In the genomic region with DNA sequence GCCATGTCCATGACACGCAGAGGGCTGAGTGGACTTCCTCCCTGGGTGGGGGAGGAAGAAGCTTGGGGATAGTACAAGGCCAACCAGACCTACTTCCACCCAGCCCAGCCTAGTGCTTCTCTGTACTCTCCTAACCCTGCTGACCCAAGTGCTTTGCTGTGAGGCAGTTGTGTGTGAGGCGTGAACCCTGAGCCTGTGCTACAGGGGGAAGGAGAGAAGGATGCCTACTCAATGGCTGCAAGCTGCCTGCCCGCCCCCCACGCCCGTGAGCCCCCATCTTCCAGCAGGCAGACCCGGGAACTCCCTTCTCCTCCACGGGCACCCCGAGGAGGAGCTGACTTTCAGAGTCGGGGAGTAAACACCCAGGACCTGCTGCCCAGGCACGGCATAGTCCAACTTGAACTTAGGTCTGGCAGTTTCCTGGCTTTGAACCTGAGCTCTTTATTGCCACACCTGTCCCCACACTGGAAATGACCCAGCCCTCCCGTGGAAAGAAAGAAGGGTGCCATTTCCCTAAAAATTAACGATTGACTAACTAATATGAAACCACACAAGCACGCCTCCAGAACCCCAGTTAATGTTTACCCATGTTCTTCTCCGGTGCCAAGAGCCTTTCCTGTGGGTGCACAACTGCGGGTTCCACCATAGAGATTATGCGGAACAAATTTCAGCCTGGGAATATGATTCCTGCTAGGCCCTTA, we compare ENCODE assay signal across 13 cellular contexts. TPM values are rescaled to one million over a fixed set of nuclear protein-coding genes. Genes with fewer than 3 reads are reported as not detected.
DNase-seq lines count a peak whose midpoint lies in the region; ATAC-seq and TF ChIP-seq lines count a peak whose summit lies in the region.
"Had no signal": no experiment of that assay in that cellular context is flagged by ENCODE, and none has a peak within 500 bp of the region (broad histone marks: within the 10 kb centered on the region; RNA-seq: fewer than 3 reads in every experiment).

No MANE protein-coding gene starts in this region.

- no peaks in the 10 kb centered on the region for H3K9me3 ChIP-seq in Panc1 (ENCODE audit: control insufficient read depth, insufficient read depth, low read depth, low read length)
- H3K9me3 ChIP-seq in CD4-positive, alpha-beta memory T cell (ENCODE audit: control insufficient read depth in 1 of 2, low read length in 2 of 2), result no peaks in the 10 kb centered on the region

- POLR2A ChIA-PET in Panc1 (lab: Charles Lee), result no interaction called here
- POLR2A ChIA-PET in CD4-positive, alpha-beta memory T cell (lab: Charles Lee; ENCODE audit: partially characterized antibody), result no interaction called here

- intact Hi-C loops in CD14-positive monocyte (cut with micrococcal nuclease), result loop anchor here in 1 of 2 donors (5.0 kb wide), 1 partner anchor 65 kb away; a partner anchor contains a TSS
- intact Hi-C loops in Panc1 (cut with micrococcal nuclease; ENCODE audit: unreplicated experiment), result no loop called here
- intact Hi-C loops in CD4-positive, alpha-beta memory T cell (cut with micrococcal nuclease), result no loop called here

- ATAC-seq in Panc1 (0 out of 2 replicates have a peak, but pooled peaks have one; percentile 28), HG03175 (IDR thresholded peaks at IDR 0.05; ENCODE audit: unreplicated experiment) (no peak)
- ATAC-seq: activated CD4-positive, alpha-beta T cell treated with anti-CD3 and anti-CD28 coated beads for 36 hours; stimulated activated memory B cell treated with anti-CD40 and anti-IgM and Interleukin-4, amounts not matched to agents 10 μg/mL and 1 μg/mL and 100 μg/mL, for 72 hours had no signal

- no TSS peak for BruUV-seq in Panc1 (replicated peaks; lab: Mats Ljungman, UMichigan)

- no peaks in the 10 kb centered on the region for H3K27me3 ChIP-seq in Panc1 (ENCODE audit: control insufficient read depth, insufficient read depth, low read length)
- H3K27me3 ChIP-seq in rectal smooth muscle tissue (ENCODE audit: control insufficient read depth, insufficient read depth, low read length), result no peaks in the 10 kb centered on the region
- no peaks in the 10 kb centered on the region for H3K27me3 ChIP-seq in CD4-positive, alpha-beta memory T cell (ENCODE audit: insufficient read depth, low read length)

- H3K36me3 Mint-ChIP-seq in CD14-positive monocyte, result peaks cover 29 to 61% of the 10 kb centered on the region in 2 donors
- H3K36me3 Mint-ChIP-seq in CD4-positive, alpha-beta memory T cell, result no peaks in the 10 kb centered on the region
- H3K36me3 Mint-ChIP-seq: CD4-positive, CD25-positive, alpha-beta regulatory T cell had no signal

- in situ Hi-C loops in Panc1 (cut with HindIII; ENCODE audit: low pct_unique_long_range_greater_than_20kb, low sequenced_read_pairs), result no loop called here

- H3K4me1 ChIP-seq in Panc1 (ENCODE audit: control insufficient read depth, insufficient read depth, low read length) (peaks cover 30% of the 10 kb centered on the region), rectal smooth muscle tissue (ENCODE audit: control insufficient read depth, insufficient read depth, low read length) (peaks cover 42% of the 10 kb centered on the region)
- H3K4me1 ChIP-seq in CD4-positive, alpha-beta memory T cell (ENCODE audit: insufficient read depth, low read length), result peaks cover 4% of the 10 kb centered on the region

- H3K9ac ChIP-seq in rectal smooth muscle tissue (ENCODE audit: low read length), result no peak overlapping the region

- DNase-seq in CD14-positive monocyte (ENCODE audit: low spot score), result peak; percentile 66
- DNase-seq in Panc1 (ENCODE audit: low read depth, low spot score), result no peak
- DNase-seq in iPS-NIHi11 (ENCODE audit: low spot score), result peak; percentile 2
- no peak for DNase-seq in CD4-positive, alpha-beta memory T cell
- no peak for DNase-seq in effector CD4-positive, alpha-beta T cell
- DNase-seq in NCI-H748 (lab: John Stamatoyannopoulos, UW; ENCODE audit: unreplicated experiment), result no peak
- DNase-seq: activated CD4-positive, alpha-beta T cell treated with anti-CD3 and anti-CD28 coated beads for 36 hours; CD4-positive, CD25-positive, alpha-beta regulatory T cell; islet precursor cell; NCI-H1092 treated with DMSO at 0.1 percent for 48 hours had no signal

- H3K4me3 ChIP-seq in Panc1 (ENCODE audit: low read depth in 2 of 2, low read length in 2 of 2), result no peak overlapping the region
- peak overlapping the region; percentile 22 for H3K4me3 ChIP-seq in rectal smooth muscle tissue (ENCODE audit: low read length)
- no peak overlapping the region for H3K4me3 ChIP-seq in CD4-positive, alpha-beta memory T cell (ENCODE audit: low read length in 2 of 2)

- no peak for TF ChIP-seq CTCF in CD14-positive monocyte (IDR thresholded peaks at IDR 0.05)
- no peak for TF ChIP-seq CTCF in Panc1 (IDR thresholded peaks at IDR 0.05)

- peak overlapping the region; percentile 20 to 72 for H3K4me3 Mint-ChIP-seq in CD14-positive monocyte
- no peak overlapping the region for H3K4me3 Mint-ChIP-seq in CD4-positive, alpha-beta memory T cell
- H3K4me3 Mint-ChIP-seq: activated CD4-positive, alpha-beta T cell treated with anti-CD3 and anti-CD28 coated beads for 36 hours; CD4-positive, CD25-positive, alpha-beta regulatory T cell; stimulated activated memory B cell treated with anti-CD40 and anti-IgM and Interleukin-4, amounts not matched to agents 10 μg/mL and 1 μg/mL and 100 μg/mL, for 72 hours had no signal

- no peaks in the 10 kb centered on the region for H3K36me3 ChIP-seq in Panc1 (ENCODE audit: control insufficient read depth, insufficient read depth, low read length)
- peaks cover 13% of the 10 kb centered on the region for H3K36me3 ChIP-seq in rectal smooth muscle tissue (ENCODE audit: control insufficient read depth, insufficient read depth, low read length)
- H3K36me3 ChIP-seq in CD4-positive, alpha-beta memory T cell (ENCODE audit: insufficient read depth, low read length), result no peaks in the 10 kb centered on the region

- H3K4me1 Mint-ChIP-seq in CD14-positive monocyte, result peaks cover 81% of the 10 kb centered on the region
- H3K4me1 Mint-ChIP-seq in CD4-positive, alpha-beta memory T cell, result peaks cover 0 to 4% (median 1%) of the 10 kb centered on the region in 4 donors
- H3K4me1 Mint-ChIP-seq: CD4-positive, CD25-positive, alpha-beta regulatory T cell had no signal

- no peak overlapping the region for H3K27ac ChIP-seq in Panc1 (ENCODE audit: low read length)
- peak overlapping the region; percentile 67 for H3K27ac ChIP-seq in rectal smooth muscle tissue (ENCODE audit: low read depth, low read length)
- H3K27ac ChIP-seq in CD4-positive, alpha-beta memory T cell (ENCODE audit: low read depth, low read length), result no peak overlapping the region

- H3K27me3 Mint-ChIP-seq in CD14-positive monocyte (ENCODE audit: low read depth in 3 of 3), result peaks cover 0 to 2% (median 0%) of the 10 kb centered on the region in 3 donors
- H3K27me3 Mint-ChIP-seq in CD4-positive, alpha-beta memory T cell, result peaks cover 6 to 14% of the 10 kb centered on the region in 2 donors
- H3K27me3 Mint-ChIP-seq: activated CD4-positive, alpha-beta T cell treated with anti-CD3 and anti-CD28 coated beads for 36 hours; stimulated activated memory B cell treated with anti-CD40 and anti-IgM and Interleukin-4, amounts not matched to agents 10 μg/mL and 1 μg/mL and 100 μg/mL, for 72 hours had no signal

- peaks cover 2 to 10% (median 7%) of the 10 kb centered on the region in 7 donors for H3K9me3 Mint-ChIP-seq in CD14-positive monocyte
- peaks cover 0 to 4% (median 0%) of the 10 kb centered on the region in 8 donors for H3K9me3 Mint-ChIP-seq in CD4-positive, alpha-beta memory T cell
- H3K9me3 Mint-ChIP-seq: CD4-positive, CD25-positive, alpha-beta regulatory T cell had no signal

- peak overlapping the region; percentile 99 to 100 (median 99) for H3K27ac Mint-ChIP-seq in CD14-positive monocyte
- H3K27ac Mint-ChIP-seq in CD4-positive, alpha-beta memory T cell, result no peak overlapping the region
- H3K27ac Mint-ChIP-seq: activated CD4-positive, alpha-beta T cell treated with anti-CD3 and anti-CD28 coated beads for 36 hours; CD4-positive, CD25-positive, alpha-beta regulatory T cell; stimulated activated memory B cell treated with anti-CD40 and anti-IgM and Interleukin-4, amounts not matched to agents 10 μg/mL and 1 μg/mL and 100 μg/mL, for 72 hours had no signal

- CTCF ChIA-PET in Panc1 (lab: Charles Lee), result no interaction called here
- CTCF ChIA-PET in CD4-positive, alpha-beta memory T cell (lab: Charles Lee; ENCODE audit: partially characterized antibody), result no interaction called here

RNA-seq across cellular contexts. Expression of a gene that starts 10.8 kb away (rescaled TPM):
- polyA plus RNA-seq in CD14-positive monocyte, result 100 to 1,000 TPM; 384 to 404 TPM
- total RNA-seq in Panc1 (2021; ENCODE audit: unreplicated experiment), result 9.0 TPM
- polyA plus RNA-seq in Panc1 (2012; ENCODE audit: insufficient read length), result 20.9 TPM
- total RNA-seq in CD4-positive, alpha-beta memory T cell, result 1 to 10 TPM; 3.0 to 3.1 TPM
- under 1 TPM; 0.47 to 0.53 TPM for polyA plus RNA-seq in CD4-positive, alpha-beta memory T cell

Comparison
In these comparisons a context has a peak if more than half of its experiments do, and no peak if none do; other contexts are left out.
1. DNase-seq: peak in CD14-positive monocyte (single experiment) and iPS-NIHi11 (single experiment); none in Panc1 (single experiment), CD4-positive, alpha-beta memory T cell (0 of 5), effector CD4-positive, alpha-beta T cell (single experiment) and NCI-H748 (single experiment).
2. H3K27ac Mint-ChIP-seq: peak in CD14-positive monocyte (7 of 7); none in CD4-positive, alpha-beta memory T cell (0 of 7).
3. H3K4me3 Mint-ChIP-seq: peak in CD14-positive monocyte (2 of 2); none in CD4-positive, alpha-beta memory T cell (0 of 8).